Comparison of ENCODE assay signal across 28 cellular contexts in genomic region chr9:106675780-106676179, GRCh38.
DNase-seq lines count a peak whose midpoint lies in the region; ATAC-seq, FAIRE-seq and TF ChIP-seq lines count a peak whose summit lies in the region.
"Had no signal": no experiment of that assay in that cellular context is flagged by ENCODE, and none has a peak within 500 bp of the region (broad histone marks: within the 10 kb centered on the region; RNA-seq: fewer than 3 reads in every experiment).

No MANE protein-coding gene starts in this region.

- intact Hi-C loops in heart right ventricle (cut with DNase I) (loop anchor here in 1 of 10 donors (10.0 kb wide), 1 partner anchor 651 kb away; no protein-coding TSS in a partner anchor), psoas muscle (cut with DNase I) (no loop called here)

- TF ChIP-seq CTCF in heart right ventricle (IDR thresholded peaks at IDR 0.05) (no peak), psoas muscle (IDR thresholded peaks at IDR 0.05) (no peak)

- 43 to 62% methylated on average over 4 of the region's 4 CpGs for WGBS in heart right ventricle, 2 donors
- WGBS in psoas muscle, 3 donors, result 52 to 71% (median 54%) methylated on average over 4 of the region's 4 CpGs

- H3K36me3 ChIP-seq in heart right ventricle (no peaks in the 10 kb centered on the region), psoas muscle (ENCODE audit: insufficient read depth in 1 of 2, low read depth in 1 of 2) (no peaks in the 10 kb centered on the region)
- H3K36me3 ChIP-seq: brain microvascular endothelial cell, colonic mucosa, upper lobe of left lung had no signal

- no peak for TF ChIP-seq POLR2A in H54 (IDR thresholded peaks at IDR 0.05; ENCODE audit: low read depth, low read length)

- DNase-seq in H54 (ENCODE audit: insufficient read length, low spot score), result peak; percentile 19
- peak; percentile 28 for DNase-seq in RCC 7860 (ENCODE audit: low spot score)
- DNase-seq in heart right ventricle, result peak; percentile 14 to 61
- peak; percentile 59 to 79 for DNase-seq in psoas muscle
- DNase-seq in COR-L47 (lab: John Stamatoyannopoulos, UW), result no peak
- no peak for DNase-seq in AG08396 (ENCODE audit: low spot score)
- DNase-seq in NCI-H510A (lab: John Stamatoyannopoulos, UW), result no peak
- DNase-seq in stimulated activated CD4-positive, alpha-beta T cell treated with anti-CD3 and anti-CD28 coated beads, Interleukin-12 subunit alpha, Interleukin-12 subunit beta, amount 100 ng/mL, for 4 hours, result no peak
- DNase-seq: activated CD4-positive, alpha-beta T cell treated with anti-CD3 and anti-CD28 coated beads, Interleukin-2, amount 50 U/mL, for 4 hours; activated naive CD4-positive, alpha-beta T cell treated with Interleukin-2 at 50 U/mL for 16 hours; brain microvascular endothelial cell; C1 segment of cervical spinal cord; colonic mucosa; effector CD8-positive, alpha-beta T cell; GM23248; Kasumi-1; midbrain; naive thymus-derived CD8-positive, alpha-beta T cell; NCI-H1048; NCI-H1694 treated with DMSO at 0.1 percent for 48 hours; NCI-H2171 treated with DMSO at 0.1 percent for 48 hours; NCI-H524 treated with DMSO at 0.1 percent for 48 hours; occipital lobe; stimulated activated CD4-positive, alpha-beta T cell treated with anti-CD3 and anti-CD28 coated beads, Interleukin-2, amount 100 ng/mL, for 48 hours; substantia nigra; T1000; upper lobe of left lung had no signal

- H3K4me3 ChIP-seq in heart right ventricle, result no peak overlapping the region
- no peak overlapping the region for H3K4me3 ChIP-seq in psoas muscle
- H3K4me3 ChIP-seq: colonic mucosa, GM23248, upper lobe of left lung had no signal

- no peak for FAIRE-seq in H54 (lab: Jason Lieb, UNC)
- no peak for FAIRE-seq in RCC 7860 (lab: Jason Lieb, UNC)

- H3K27me3 ChIP-seq in heart right ventricle (no peaks in the 10 kb centered on the region), psoas muscle (ENCODE audit: insufficient read depth in 3 of 3, low read length in 2 of 3) (no peaks in the 10 kb centered on the region)
- H3K27me3 ChIP-seq: brain microvascular endothelial cell, colonic mucosa, upper lobe of left lung had no signal

- peaks cover 0 to 6% (median 0%) of the 10 kb centered on the region in 9 donors for H3K4me1 ChIP-seq in heart right ventricle
- H3K4me1 ChIP-seq in psoas muscle, result peaks cover 6% of the 10 kb centered on the region
- H3K4me1 ChIP-seq: colonic mucosa, upper lobe of left lung had no signal

- H3K9me3 ChIP-seq in heart right ventricle, result no peaks in the 10 kb centered on the region
- no peaks in the 10 kb centered on the region for H3K9me3 ChIP-seq in psoas muscle
- H3K9me3 ChIP-seq: colonic mucosa, upper lobe of left lung had no signal

- ATAC-seq in heart right ventricle (peak; percentile 75 to 99 (median 96)), psoas muscle (peak; percentile 97 to 100 (median 99))
- ATAC-seq: naive thymus-derived CD8-positive, alpha-beta T cell; WTC11 had no signal

- peak overlapping the region in 9 of 10 donors; percentile 19 to 74 (median 60) for H3K27ac ChIP-seq in heart right ventricle
- H3K27ac ChIP-seq in psoas muscle, result peak overlapping the region; percentile 73
- H3K27ac ChIP-seq: brain microvascular endothelial cell, colonic mucosa, GM23248, upper lobe of left lung had no signal

Comparison
In these comparisons a context has a peak if more than half of its experiments do, and no peak if none do; other contexts are left out.
1. DNase-seq: peak in H54 (single experiment), RCC 7860 (single experiment), heart right ventricle (2 of 2) and psoas muscle (2 of 2); none in COR-L47 (single experiment), AG08396 (single experiment), NCI-H510A (single experiment) and stimulated activated CD4-positive, alpha-beta T cell treated with anti-CD3 and anti-CD28 coated beads, Interleukin-12 subunit alpha, Interleukin-12 subunit beta, amount 100 ng/mL, for 4 hours (single experiment).